9 cellular contexts compared by ENCODE assay signal in genomic region chr1:153773004-153773921, GRCh38. TPM values are rescaled to one million over a fixed set of nuclear protein-coding genes. Genes with fewer than 3 reads are reported as not detected.
DNase-seq lines count a peak whose midpoint lies in the region; ATAC-seq, FAIRE-seq and TF ChIP-seq lines count a peak whose summit lies in the region.
"Had no signal": no experiment of that assay in that cellular context is flagged by ENCODE, and none has a peak within 500 bp of the region (broad histone marks: within the 10 kb centered on the region; RNA-seq: fewer than 3 reads in every experiment).

No MANE protein-coding gene starts in this region.

- TF ChIP-seq RAD21 in liver (IDR thresholded peaks at IDR 0.05) (no peak), HepG2 (CRISPR knock-in tag; IDR thresholded peaks at IDR 0.05) (no peak), GM12878 (IDR thresholded peaks at IDR 0.05; ENCODE audit: insufficient read depth, low read depth, low read length) (no peak)

- H4K20me1 ChIP-seq in HepG2 (ENCODE audit: insufficient read depth, low read length) (no peaks in the 10 kb centered on the region), GM12878 (ENCODE audit: control insufficient read depth, insufficient read depth) (no peaks in the 10 kb centered on the region)

- ATAC-seq in HepG2: no peak
- ATAC-seq in GM12878: no peak
- peak; percentile 39 for ATAC-seq in naive thymus-derived CD4-positive, alpha-beta T cell
- no peak for ATAC-seq in HG03439 (IDR thresholded peaks at IDR 0.05; ENCODE audit: unreplicated experiment)

- H3K27ac ChIP-seq in liver (ENCODE audit: low read depth in 1 of 2, low read length in 2 of 2) (peak overlapping the region; percentile 4 to 40), HepG2 (ENCODE audit: extremely low read length, insufficient read depth, low read length) (no peak overlapping the region), GM12878 (ENCODE audit: control insufficient read depth, insufficient read depth) (no peak overlapping the region), vagina (peak overlapping the region; percentile 91)
- H3K27ac ChIP-seq in naive thymus-derived CD4-positive, alpha-beta T cell (ENCODE audit: low read depth, low read length): no peak overlapping the region

- WGBS in liver: 73% methylated on average over 16 of the region's 16 CpGs
- WGBS in HepG2 (ENCODE audit: low lambda C conversion rate): 91% methylated on average over 15 of the region's 16 CpGs
- WGBS in GM12878 (ENCODE audit: insufficient coverage, insufficient replicate concordance, low lambda C conversion rate, missing lambda C conversion rate): 78% methylated on average over 16 of the region's 16 CpGs

- H3K4me2 ChIP-seq in HepG2 (ENCODE audit: low read depth, low read length) (no peak overlapping the region), GM12878 (ENCODE audit: control insufficient read depth, insufficient read depth) (no peak overlapping the region)

- CTCF ChIA-PET in HepG2 (lab: Yijun Ruan, JAX; ENCODE audit: low intra/inter-chr PET ratio, low total read pairs): no interaction called here
- CTCF ChIA-PET in GM12878 (lab: Yijun Ruan, JAX): interaction anchor here (0.6 to 3.2 kb wide), 6 partner anchors 11 to 277 kb away, joined by 3 to 18 read pairs (median 4); partner anchors contain the start of gene NPR1
- CTCF ChIA-PET in naive thymus-derived CD4-positive, alpha-beta T cell (lab: Charles Lee): interaction anchor here (0.6 kb wide), 1 partner anchor 49 kb away, joined by 3 read pairs; no protein-coding TSS in a partner anchor

- H3K4me3 Mint-ChIP-seq in naive thymus-derived CD4-positive, alpha-beta T cell: peak overlapping the region in 6 of 10 donors; percentile 8 to 61 (median 18)
- H3K4me3 Mint-ChIP-seq: HFFc6 had no signal

- H3K4me1 ChIP-seq in liver (ENCODE audit: control insufficient read depth in 4 of 4, insufficient read depth in 4 of 4, low read length in 3 of 4): peaks cover 29 to 70% (median 48%) of the 10 kb centered on the region in 4 donors
- H3K4me1 ChIP-seq in HepG2 (ENCODE audit: insufficient read depth, low read length): peaks cover 51% of the 10 kb centered on the region
- H3K4me1 ChIP-seq in GM12878 (ENCODE audit: control insufficient read depth, insufficient read depth, low read length): peaks cover 3% of the 10 kb centered on the region
- H3K4me1 ChIP-seq in naive thymus-derived CD4-positive, alpha-beta T cell (ENCODE audit: control insufficient read depth in 2 of 2, insufficient read depth in 2 of 2, low read length in 2 of 2): peaks cover 6 to 23% of the 10 kb centered on the region in 2 donors
- peaks cover 55% of the 10 kb centered on the region for H3K4me1 ChIP-seq in vagina

- H2AFZ ChIP-seq in HepG2 (ENCODE audit: low read length): no peak overlapping the region
- H2AFZ ChIP-seq in GM12878 (ENCODE audit: control insufficient read depth, low read depth, low read length): no peak overlapping the region

- H3K9ac ChIP-seq in liver (ENCODE audit: low read depth in 1 of 2, low read length in 2 of 2) (no peak overlapping the region), HepG2 (ENCODE audit: insufficient read depth, low read depth, low read length) (no peak overlapping the region), GM12878 (ENCODE audit: control insufficient read depth, insufficient read depth, low read length) (no peak overlapping the region)

- TF ChIP-seq CTCF in liver (IDR thresholded peaks at IDR 0.05; ENCODE audit: low read depth, low read length, missing input control) (no peak), HepG2 (CRISPR knock-in tag; IDR thresholded peaks at IDR 0.05) (no peak), GM12878 (IDR thresholded peaks at IDR 0.05 in 2 of 3, conservative IDR thresholded peaks at IDR 0.05 in 1 of 3; ENCODE audit: control insufficient read depth in 2 of 3, extremely low read depth in 1 of 3, insufficient read depth in 1 of 3, low read depth in 3 of 3, low read length in 3 of 3) (no peak), vagina (IDR thresholded peaks at IDR 0.05) (no peak)

- peaks cover 0 to 3% (median 0%) of the 10 kb centered on the region in 11 donors for H3K9me3 Mint-ChIP-seq in naive thymus-derived CD4-positive, alpha-beta T cell
- H3K9me3 Mint-ChIP-seq: HFFc6 had no signal

- H3K79me2 ChIP-seq in HepG2 (ENCODE audit: insufficient read depth, low read length) (no peaks in the 10 kb centered on the region), GM12878 (ENCODE audit: control insufficient read depth, insufficient read depth, low read length) (no peaks in the 10 kb centered on the region)

- intact Hi-C loops in HepG2 (cut with micrococcal nuclease; ENCODE audit: unreplicated experiment): no loop called here
- intact Hi-C loops in GM12878 (cut with micrococcal nuclease; ENCODE audit: unreplicated experiment): loop anchor here (2.0 kb wide), 1 partner anchor 96 kb away; no protein-coding TSS in a partner anchor
- intact Hi-C loops in naive thymus-derived CD4-positive, alpha-beta T cell (cut with micrococcal nuclease): no loop called here
- intact Hi-C loops in vagina (cut with DNase I): loop anchor here (5.0 kb wide), 1 partner anchor 96 kb away; the partner anchor contains the start of gene NPR1

- DNase-seq in HepG2 (ENCODE audit: low spot score): no peak
- DNase-seq in GM12878 (ENCODE audit: low read depth, low spot score): no peak
- DNase-seq in naive thymus-derived CD4-positive, alpha-beta T cell: no peak
- DNase-seq in vagina (ENCODE audit: extremely low spot score in 2 of 2): no peak
- no peak for DNase-seq in activated CD8-positive, alpha-beta memory T cell treated with anti-CD3 and anti-CD28 coated beads, Interleukin-2, amount 50 U/mL, for 4 hours
- DNase-seq in NCI-H748 treated with DMSO at 0.1 percent for 48 hours (lab: John Stamatoyannopoulos, UW): no peak
- DNase-seq: HFFc6 had no signal

- TF ChIP-seq POLR2A in HepG2 (IDR thresholded peaks at IDR 0.05; ENCODE audit: insufficient read depth in 1 of 2, low read depth in 2 of 2, low read length in 2 of 2): no peak
- no peak for TF ChIP-seq POLR2A in GM12878 (IDR thresholded peaks at IDR 0.05; ENCODE audit: low read depth, low read length)
- TF ChIP-seq POLR2A in vagina (IDR thresholded peaks at IDR 0.05): no peak

- H3K4me3 ChIP-seq in liver (ENCODE audit: low read depth in 1 of 3, low read length in 3 of 3): no peak overlapping the region
- H3K4me3 ChIP-seq in HepG2 (replicated peaks in 1 of 3; ENCODE audit: insufficient read depth in 1 of 3, low read depth in 2 of 3, low read length in 3 of 3): no peak overlapping the region
- H3K4me3 ChIP-seq in GM12878: no peak overlapping the region
- H3K4me3 ChIP-seq in naive thymus-derived CD4-positive, alpha-beta T cell (ENCODE audit: low read length): no peak overlapping the region
- no peak overlapping the region for H3K4me3 ChIP-seq in vagina

- TF ChIP-seq EP300 in HepG2 (IDR thresholded peaks at IDR 0.05; ENCODE audit: low read depth in 2 of 2, low read length in 2 of 2) (no peak), HepG2 (CRISPR knock-in tag; IDR thresholded peaks at IDR 0.05; ENCODE audit: borderline replicate concordance) (no peak), GM12878 (IDR thresholded peaks at IDR 0.05; ENCODE audit: borderline replicate concordance in 1 of 2, control insufficient read depth in 1 of 2, low read depth in 2 of 2, low read length in 2 of 2) (no peak)

- H3K4me1 Mint-ChIP-seq in naive thymus-derived CD4-positive, alpha-beta T cell: peaks cover 14 to 35% (median 26%) of the 10 kb centered on the region in 7 donors

- no TSS peak for BruUV-seq in HepG2 (replicated peaks; lab: Mats Ljungman, UMichigan)
- TSS peak; percentile 85 for BruUV-seq in GM12878 (replicated peaks; lab: Mats Ljungman, UMichigan)

- no peaks in the 10 kb centered on the region for H3K27me3 Mint-ChIP-seq in naive thymus-derived CD4-positive, alpha-beta T cell

- no peaks in the 10 kb centered on the region for H3K27me3 ChIP-seq in liver (ENCODE audit: control insufficient read depth in 4 of 4, insufficient read depth in 4 of 4, low read length in 3 of 4)
- no peaks in the 10 kb centered on the region for H3K27me3 ChIP-seq in HepG2 (ENCODE audit: control insufficient read depth in 1 of 2, insufficient read depth in 2 of 2, low read length in 2 of 2)
- no peaks in the 10 kb centered on the region for H3K27me3 ChIP-seq in GM12878 (replicated peaks in 1 of 2; ENCODE audit: control insufficient read depth in 2 of 2, insufficient read depth in 2 of 2, low read length in 1 of 2)
- H3K27me3 ChIP-seq in naive thymus-derived CD4-positive, alpha-beta T cell (ENCODE audit: control insufficient read depth in 2 of 2, insufficient read depth in 2 of 2, low read length in 2 of 2): no peaks in the 10 kb centered on the region
- no peaks in the 10 kb centered on the region for H3K27me3 ChIP-seq in vagina

- in situ Hi-C loops in HepG2 (cut with HindIII; ENCODE audit: extremely low pct_ligation_motif_present, low pct_unique_long_range_greater_than_20kb): loop anchor here (5.0 to 10.0 kb wide), 2 partner anchors 96 to 258 kb away; partner anchors contain the start of gene NPR1
- in situ Hi-C loops in GM12878 (cut with MboI): no loop called here

- peaks cover 8 to 21% (median 9%) of the 10 kb centered on the region in 4 donors for H3K36me3 ChIP-seq in liver (ENCODE audit: control insufficient read depth in 4 of 4, insufficient read depth in 3 of 4, low read depth in 1 of 4, low read length in 3 of 4)
- peaks cover 6 to 29% of the 10 kb centered on the region in 2 experiments; a peak in 4 of 5 replicates for H3K36me3 ChIP-seq in HepG2 (replicated peaks in 1 of 2; ENCODE audit: control insufficient read depth in 1 of 2, insufficient read depth in 2 of 2, low read length in 2 of 2)
- H3K36me3 ChIP-seq in GM12878 (ENCODE audit: control insufficient read depth in 2 of 2, insufficient read depth in 2 of 2, low read length in 1 of 2): peaks cover 20 to 26% of the 10 kb centered on the region in 2 experiments
- peaks cover 0 to 46% (median 0%) of the 10 kb centered on the region in 3 experiments for H3K36me3 ChIP-seq in naive thymus-derived CD4-positive, alpha-beta T cell (ENCODE audit: control insufficient read depth in 2 of 3, insufficient read depth in 3 of 3, low read length in 3 of 3)
- H3K36me3 ChIP-seq in vagina: peaks cover 0 to 35% of the 10 kb centered on the region in 2 donors

- POLR2A ChIA-PET in HepG2 (lab: Yijun Ruan, JAX): interaction anchor here (2.6 kb wide), 1 partner anchor 10 kb away, joined by 8 read pairs; no protein-coding TSS in a partner anchor
- POLR2A ChIA-PET in GM12878 (lab: Charles Lee): interaction anchor here (1.2 kb wide), 1 partner anchor 10 kb away, joined by 3 read pairs; no protein-coding TSS in a partner anchor
- POLR2A ChIA-PET in naive thymus-derived CD4-positive, alpha-beta T cell (lab: Charles Lee): interaction anchor here (1.5 kb wide), 1 partner anchor 217 kb away, joined by 4 read pairs; the partner anchor contains the start of gene RPS27

- no peaks in the 10 kb centered on the region for H3K9me3 ChIP-seq in liver (ENCODE audit: control insufficient read depth in 4 of 4, low read length in 3 of 4)
- H3K9me3 ChIP-seq in HepG2 (ENCODE audit: low read length): no peaks in the 10 kb centered on the region
- H3K9me3 ChIP-seq in GM12878 (replicated peaks; ENCODE audit: control insufficient read depth, insufficient read depth, low read length): no peaks in the 10 kb centered on the region
- no peaks in the 10 kb centered on the region for H3K9me3 ChIP-seq in naive thymus-derived CD4-positive, alpha-beta T cell (ENCODE audit: control insufficient read depth in 2 of 3, low read length in 3 of 3)
- no peaks in the 10 kb centered on the region for H3K9me3 ChIP-seq in vagina

- peaks cover 0 to 26% (median 4%) of the 10 kb centered on the region in 5 donors for H3K36me3 Mint-ChIP-seq in naive thymus-derived CD4-positive, alpha-beta T cell

- no peak for FAIRE-seq in HepG2 (lab: Jason Lieb, UNC)
- no peak for FAIRE-seq in GM12878 (lab: Jason Lieb, UNC)

- RAD21 ChIA-PET in GM12878 (lab: Charles Lee; ENCODE audit: unreplicated experiment): no interaction called here

- SMC1A ChIA-PET in GM12878 (lab: Charles Lee; ENCODE audit: uncharacterized antibody, unreplicated experiment): no interaction called here

- peak overlapping the region in 5 of 9 donors; percentile 32 to 66 (median 53) for H3K27ac Mint-ChIP-seq in naive thymus-derived CD4-positive, alpha-beta T cell
- H3K27ac Mint-ChIP-seq: HFFc6 had no signal

RNA-seq across cellular contexts. Expression of gene SLC27A3, which starts 1.9 kb away (rescaled TPM):
- total RNA-seq in liver: 10 to 100 TPM; 18.1 to 29.1 TPM
- 10 to 100 TPM; 27.2 to 47.4 TPM for polyA plus RNA-seq in liver
- 1.3 and 4.3 TPM in 2 replicates for total RNA-seq in HepG2 (2016; rRNA removed; fragmentation: Illumina TruSeq; extraction: Trizol)
- total RNA-seq in HepG2 (2016; cell fraction: cytosol; rRNA removed; fragmentation: Illumina TruSeq; extraction: Trizol; ENCODE audit: low read depth): 0.88 and 1.3 TPM in 2 replicates
- total RNA-seq in HepG2 (2016; cell fraction: insoluble cytoplasmic fraction; rRNA removed; fragmentation: Illumina TruSeq; extraction: Trizol): 1.2 and 3.2 TPM in 2 replicates
- total RNA-seq in HepG2 (2016; cell fraction: membrane; rRNA removed; fragmentation: Illumina TruSeq; extraction: Trizol): 0.86 and 1.1 TPM in 2 replicates
- total RNA-seq in HepG2 (2016; cell fraction: nucleus; rRNA removed; fragmentation: Illumina TruSeq; extraction: Trizol): 3.7 and 6.2 TPM in 2 replicates
- polyA plus RNA-seq in HepG2 (2011; rRNA removed): 5.2 and 10.3 TPM in 2 replicates
- polyA plus RNA-seq in HepG2 (2011; cell fraction: cytosol; rRNA removed): 4.1 and 5.0 TPM in 2 replicates
- 17.3 and 21.3 TPM in 2 replicates for polyA plus RNA-seq in HepG2 (2011; cell fraction: nucleus; rRNA removed)
- 4.4 and 4.5 TPM in 2 replicates for polyA plus RNA-seq in HepG2 (2012)
- 1.1 and 1.5 TPM in 2 replicates for polyA plus RNA-seq in HepG2 (2016; cell fraction: cytosol; fragmentation: Illumina TruSeq; extraction: Trizol; ENCODE audit: low read depth)
- 1.5 and 2.9 TPM in 2 replicates for polyA plus RNA-seq in HepG2 (2016; cell fraction: insoluble cytoplasmic fraction; fragmentation: Illumina TruSeq; extraction: Trizol; ENCODE audit: low read depth)
- 1.1 and 1.2 TPM in 2 replicates for polyA plus RNA-seq in HepG2 (2016; cell fraction: membrane; fragmentation: Illumina TruSeq; extraction: Trizol; ENCODE audit: low read depth)
- polyA plus RNA-seq in HepG2 (2016; cell fraction: nucleus; fragmentation: Illumina TruSeq; extraction: Trizol; ENCODE audit: insufficient read depth, low read depth): 17.9 and 19.1 TPM in 2 replicates
- polyA minus RNA-seq in HepG2 (2011; rRNA and poly(A)+ RNA removed; ENCODE audit: low replicate concordance): 8.8 and 82.9 TPM in 2 replicates
- polyA minus RNA-seq in HepG2 (2011; cell fraction: cytosol; rRNA and poly(A)+ RNA removed): 3.7 and 4.7 TPM in 2 replicates
- 3.1 TPM in 2 replicates for polyA minus RNA-seq in HepG2 (2011; cell fraction: nucleus; rRNA and poly(A)+ RNA removed)
- 4.3 and 4.5 TPM in 2 replicates for total RNA-seq in GM12878 (2013; cell fraction: nucleolus; rRNA removed)
- 9.4 and 12.4 TPM in 2 replicates for total RNA-seq in GM12878 (2014; rRNA removed)
- 8.8 and 9.3 TPM in 2 replicates for total RNA-seq in GM12878 (2014; rRNA removed; fragmentation: Illumina TruSeq; extraction: Trizol)
- total RNA-seq in GM12878 (2021): 11.4 and 11.9 TPM in 2 replicates
- polyA plus RNA-seq in GM12878 (2011; ENCODE audit: low read depth): 3.9 TPM
- polyA plus RNA-seq in GM12878 (2011; rRNA removed): 2.5 and 4.6 TPM in 2 replicates
- polyA plus RNA-seq in GM12878 (2011; cell fraction: cytosol; rRNA removed): 5.6 and 5.9 TPM in 2 replicates
- polyA plus RNA-seq in GM12878 (2011; cell fraction: nucleus; rRNA removed): 53.6 and 57.2 TPM in 2 replicates
- 8.0 and 10.8 TPM in 2 replicates for polyA plus RNA-seq in GM12878 (2012)
- polyA plus RNA-seq in GM12878 (2014; fragmentation: Illumina TruSeq; extraction: Trizol): 8.2 and 10.8 TPM in 2 replicates
- 1 to 10 TPM; 2.6 to 5.1 TPM for polyA plus RNA-seq in GM12878 (2014; fragmentation: Nextera tagmentation; extraction: Ambion mirVana)
- 15.4 and 18.1 TPM in 2 replicates for polyA plus RNA-seq in GM12878 (2014; rRNA removed)
- polyA plus RNA-seq in GM12878 (2016; fragmentation: Nextera tagmentation; extraction: Ambion mirVana): 1 to 10 TPM; 7.2 to 7.8 TPM
- 2.2 TPM in 2 replicates for polyA minus RNA-seq in GM12878 (2011; rRNA and poly(A)+ RNA removed)
- polyA minus RNA-seq in GM12878 (2011; cell fraction: cytosol; rRNA and poly(A)+ RNA removed): 1.3 and 1.6 TPM in 2 replicates
- polyA minus RNA-seq in GM12878 (2011; cell fraction: nucleus; rRNA and poly(A)+ RNA removed): 3.6 and 7.3 TPM in 2 replicates
- 10 to 100 TPM in 4 of 5 experiments, 1 to 10 TPM in 1; 9.1 to 34.2 (median 11.6) TPM for total RNA-seq in naive thymus-derived CD4-positive, alpha-beta T cell
- polyA plus RNA-seq in naive thymus-derived CD4-positive, alpha-beta T cell: 1 to 10 TPM; 3.4 to 7.2 TPM
- total RNA-seq in vagina: 31.4 TPM

RNA-seq across cellular contexts. Expression of gene INTS3, which starts 45.4 kb away (rescaled TPM):
- total RNA-seq in liver (10 to 100 TPM; 16.4 to 26.0 TPM), HepG2 (2016; rRNA removed; fragmentation: Illumina TruSeq; extraction: Trizol) (14.7 and 17.2 TPM in 2 replicates), GM12878 (2014; rRNA removed) (32.7 and 36.1 TPM in 2 replicates), GM12878 (2014; rRNA removed; fragmentation: Illumina TruSeq; extraction: Trizol) (25.0 and 25.2 TPM in 2 replicates), GM12878 (2021) (44.0 and 48.3 TPM in 2 replicates), vagina (45.9 TPM)
- polyA plus RNA-seq in liver (10 to 100 TPM in 1 of 2 donors, 1 to 10 TPM in 1; 9.0 to 13.9 TPM), HepG2 (2011; rRNA removed) (27.2 and 28.2 TPM in 2 replicates), GM12878 (2011; rRNA removed) (78.6 and 87.4 TPM in 2 replicates), GM12878 (2014; fragmentation: Illumina TruSeq; extraction: Trizol) (36.3 and 37.1 TPM in 2 replicates), GM12878 (2014; fragmentation: Nextera tagmentation; extraction: Ambion mirVana) (10 to 100 TPM; 12.6 to 14.0 TPM), GM12878 (2014; rRNA removed) (31.3 and 32.3 TPM in 2 replicates), GM12878 (2016; fragmentation: Nextera tagmentation; extraction: Ambion mirVana) (10 to 100 TPM; 28.2 to 30.4 TPM)
- 6.7 TPM in 2 replicates for total RNA-seq in HepG2 (2016; cell fraction: cytosol; rRNA removed; fragmentation: Illumina TruSeq; extraction: Trizol; ENCODE audit: low read depth)
- total RNA-seq in HepG2 (2016; cell fraction: insoluble cytoplasmic fraction; rRNA removed; fragmentation: Illumina TruSeq; extraction: Trizol): 12.6 and 16.4 TPM in 2 replicates
- 7.1 and 7.2 TPM in 2 replicates for total RNA-seq in HepG2 (2016; cell fraction: membrane; rRNA removed; fragmentation: Illumina TruSeq; extraction: Trizol)
- 23.2 and 23.6 TPM in 2 replicates for total RNA-seq in HepG2 (2016; cell fraction: nucleus; rRNA removed; fragmentation: Illumina TruSeq; extraction: Trizol)
- polyA plus RNA-seq in HepG2 (2011; cell fraction: cytosol; rRNA removed): 8.2 TPM in 2 replicates
- polyA plus RNA-seq in HepG2 (2011; cell fraction: nucleus; rRNA removed): 142 and 147 TPM in 2 replicates
- 16.7 and 18.0 TPM in 2 replicates for polyA plus RNA-seq in HepG2 (2012)
- 1.3 and 1.4 TPM in 2 replicates for polyA plus RNA-seq in HepG2 (2016; cell fraction: cytosol; fragmentation: Illumina TruSeq; extraction: Trizol; ENCODE audit: low read depth)
- 12.9 and 15.4 TPM in 2 replicates for polyA plus RNA-seq in HepG2 (2016; cell fraction: insoluble cytoplasmic fraction; fragmentation: Illumina TruSeq; extraction: Trizol; ENCODE audit: low read depth)
- polyA plus RNA-seq in HepG2 (2016; cell fraction: membrane; fragmentation: Illumina TruSeq; extraction: Trizol; ENCODE audit: low read depth): 2.8 and 3.9 TPM in 2 replicates
- polyA plus RNA-seq in HepG2 (2016; cell fraction: nucleus; fragmentation: Illumina TruSeq; extraction: Trizol; ENCODE audit: insufficient read depth, low read depth): 58.6 and 63.7 TPM in 2 replicates
- polyA minus RNA-seq in HepG2 (2011; rRNA and poly(A)+ RNA removed; ENCODE audit: low replicate concordance): 33.3 and 85.9 TPM in 2 replicates
- polyA minus RNA-seq in HepG2 (2011; cell fraction: cytosol; rRNA and poly(A)+ RNA removed): 9.0 and 10.7 TPM in 2 replicates
- polyA minus RNA-seq in HepG2 (2011; cell fraction: nucleus; rRNA and poly(A)+ RNA removed): 39.5 and 49.7 TPM in 2 replicates
- 258 and 277 TPM in 2 replicates for total RNA-seq in GM12878 (2013; cell fraction: nucleolus; rRNA removed)
- 30.4 TPM for polyA plus RNA-seq in GM12878 (2011; ENCODE audit: low read depth)
- polyA plus RNA-seq in GM12878 (2011; cell fraction: cytosol; rRNA removed): 67.3 and 91.7 TPM in 2 replicates
- polyA plus RNA-seq in GM12878 (2011; cell fraction: nucleus; rRNA removed): 426 and 653 TPM in 2 replicates
- 37.9 and 51.2 TPM in 2 replicates for polyA plus RNA-seq in GM12878 (2012)
- polyA minus RNA-seq in GM12878 (2011; rRNA and poly(A)+ RNA removed): 74.4 and 79.5 TPM in 2 replicates
- polyA minus RNA-seq in GM12878 (2011; cell fraction: cytosol; rRNA and poly(A)+ RNA removed): 19.5 and 25.3 TPM in 2 replicates
- polyA minus RNA-seq in GM12878 (2011; cell fraction: nucleus; rRNA and poly(A)+ RNA removed): 94.9 and 97.4 TPM in 2 replicates
- 10 to 100 TPM; 43.6 to 68.1 (median 56.8) TPM for total RNA-seq in naive thymus-derived CD4-positive, alpha-beta T cell
- 10 to 100 TPM in 1 of 2 donors, 1 to 10 TPM in 1; 9.5 to 14.1 TPM for polyA plus RNA-seq in naive thymus-derived CD4-positive, alpha-beta T cell

Comparison
In these comparisons a context has a peak if more than half of its experiments do, and no peak if none do; other contexts are left out.
1. H3K27ac ChIP-seq: peak in liver (2 of 2) and vagina (single experiment); none in HepG2 (single experiment), GM12878 (single experiment) and naive thymus-derived CD4-positive, alpha-beta T cell (single experiment).
2. intact Hi-C loops: an anchor here in GM12878 (2.0 kb wide) and vagina (5.0 kb wide); none called in HepG2 and naive thymus-derived CD4-positive, alpha-beta T cell.